Comparison of ENCODE assay signal across 29 cellular contexts in the genomic region with DNA sequence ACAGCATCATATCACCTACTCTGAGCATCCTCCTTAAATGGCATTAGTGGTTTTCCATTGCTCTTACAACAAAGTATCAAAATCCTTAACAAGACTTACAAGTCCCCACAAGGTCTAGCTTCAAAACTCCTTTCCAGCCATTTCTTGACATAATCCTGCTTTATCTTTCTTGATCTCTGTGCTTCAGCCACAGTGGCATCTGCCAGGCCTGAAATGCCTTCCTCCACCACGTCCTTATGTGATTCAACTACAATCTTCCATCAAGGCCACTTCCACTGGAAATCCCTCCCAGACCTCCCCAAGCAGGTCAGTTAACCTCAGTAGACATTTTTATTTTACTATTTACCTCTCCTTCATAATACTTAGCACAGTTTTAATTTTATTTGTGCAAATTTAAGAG. TPM values are rescaled to one million over a fixed set of nuclear protein-coding genes. Genes with fewer than 3 reads are reported as not detected.
A peak's percentile ranks its signal among the peaks of the same experiment; 100 is the strongest.
DNase-seq lines count a peak whose midpoint lies in the region; ATAC-seq and TF ChIP-seq lines count a peak whose summit lies in the region.
"Had no signal": no experiment of that assay in that cellular context is flagged by ENCODE, and none has a peak within 500 bp of the region (broad histone marks: within the 10 kb centered on the region; RNA-seq: fewer than 3 reads in every experiment).

No MANE protein-coding gene starts in this region.

- H3K27me3 Mint-ChIP-seq in HFFc6 (ENCODE audit: insufficient read depth): no peaks in the 10 kb centered on the region

- WGBS in gastroesophageal sphincter (ENCODE audit: low coverage in 1 of 2), 2 donors: 67 to 100% methylated on average over 1 of the region's 1 CpG

- no peak overlapping the region for H3K4me3 Mint-ChIP-seq in HFFc6
- H3K4me3 Mint-ChIP-seq: CD14-positive monocyte; CD8-positive, alpha-beta memory T cell; T-cell had no signal

- peaks cover 6% of the 10 kb centered on the region for H3K36me3 Mint-ChIP-seq in HFFc6 (ENCODE audit: low read depth)
- H3K36me3 Mint-ChIP-seq: CD14-positive monocyte; CD8-positive, alpha-beta memory T cell; T-cell had no signal

- peaks cover 11% of the 10 kb centered on the region for H3K4me1 Mint-ChIP-seq in HFFc6 (ENCODE audit: low read depth)
- H3K4me1 Mint-ChIP-seq: CD14-positive monocyte; CD8-positive, alpha-beta memory T cell; T-cell had no signal

- H3K4me1 ChIP-seq in gastroesophageal sphincter: no peaks in the 10 kb centered on the region
- H3K4me1 ChIP-seq: BE2C, SJSA1 had no signal

- TF ChIP-seq POLR2A in gastroesophageal sphincter (IDR thresholded peaks at IDR 0.05): no peak

- peak overlapping the region; percentile 14; the same call in 1 of the 2 replicates for H3K27ac Mint-ChIP-seq in HFFc6
- H3K27ac Mint-ChIP-seq: T-cell had no signal

- TF ChIP-seq EP300 in gastroesophageal sphincter (IDR thresholded peaks at IDR 0.05): no peak

- no peak overlapping the region for H3K27ac ChIP-seq in caudate nucleus (ENCODE audit: low read depth, low read length)
- H3K27ac ChIP-seq in gastroesophageal sphincter: no peak overlapping the region
- H3K27ac ChIP-seq: 22Rv1, PC-9, SJSA1 had no signal

- ATAC-seq in gastroesophageal sphincter: no peak
- ATAC-seq: GM12878, T-cell had no signal

- no peaks in the 10 kb centered on the region for H3K9me3 Mint-ChIP-seq in HFFc6
- H3K9me3 Mint-ChIP-seq: T-cell had no signal

- no peak overlapping the region for H3K4me3 ChIP-seq in gastroesophageal sphincter
- H3K4me3 ChIP-seq: GM12878, PC-9, SJSA1 had no signal

- no peaks in the 10 kb centered on the region for H3K9me3 ChIP-seq in gastroesophageal sphincter
- H3K9me3 ChIP-seq: BE2C, SJSA1 had no signal

- DNase-seq in NCI-H2171 treated with DMSO at 0.1 percent for 48 hours (lab: John Stamatoyannopoulos, UW) (peak; percentile 15), NCI-H2171 (lab: John Stamatoyannopoulos, UW) (no peak), HFFc6 (peak; percentile 51), RPMI7951 (ENCODE audit: low read depth) (peak; percentile 37), caudate nucleus (lab: John Stamatoyannopoulos, UW) (no peak), iPS-NIHi11 (ENCODE audit: low spot score) (no peak)
- DNase-seq: BE2C; CD8-positive, alpha-beta memory T cell; DMS53; EL; GDM1; IMR-90; KG1; NCI-H1048; NCI-H1417; NCI-H1694; NCI-H2029 treated with DMSO at 0.1 percent for 48 hours; NCI-H345; NCI-H510A treated with DMSO at 0.1 percent for 48 hours; NCI-H774; PC-9; Right ventricle myocardium superior; RPMI8226; T-cell had no signal

- H3K36me3 ChIP-seq in gastroesophageal sphincter: no peaks in the 10 kb centered on the region
- H3K36me3 ChIP-seq: BE2C, SJSA1 had no signal

- TF ChIP-seq CTCF in HFFc6 (IDR thresholded peaks at IDR 0.05): no peak
- no peak for TF ChIP-seq CTCF in gastroesophageal sphincter (IDR thresholded peaks at IDR 0.05)

- H3K27me3 ChIP-seq in gastroesophageal sphincter: no peaks in the 10 kb centered on the region
- H3K27me3 ChIP-seq: BE2C, SJSA1 had no signal

RNA-seq across cellular contexts. Expression of a gene that starts 37.6 kb away (rescaled TPM):
- total RNA-seq in HFFc6 (2021; fragmentation: NEBNext Ultra II Directional; extraction: Animal tissue kit (Norgen Biotek cat#: 25700)): 10 to 100 TPM in 5 of 6 experiments, 1 to 10 TPM in 1; 9.9 to 15.8 (median 12.3) TPM
- 9.7 and 11.4 TPM in 2 replicates for total RNA-seq in RPMI7951 (2014; rRNA removed; shearing (Covaris generic))
- total RNA-seq in gastroesophageal sphincter: 1 to 10 TPM; 1.2 to 7.0 (median 5.3) TPM

Comparison
In these comparisons a context has a peak if more than half of its experiments do, and no peak if none do; other contexts are left out.
1. DNase-seq: peak in NCI-H2171 treated with DMSO at 0.1 percent for 48 hours (single experiment), HFFc6 (single experiment) and RPMI7951 (single experiment); none in NCI-H2171 (single experiment), caudate nucleus (0 of 61) and iPS-NIHi11 (single experiment).